In the genomic region with DNA sequence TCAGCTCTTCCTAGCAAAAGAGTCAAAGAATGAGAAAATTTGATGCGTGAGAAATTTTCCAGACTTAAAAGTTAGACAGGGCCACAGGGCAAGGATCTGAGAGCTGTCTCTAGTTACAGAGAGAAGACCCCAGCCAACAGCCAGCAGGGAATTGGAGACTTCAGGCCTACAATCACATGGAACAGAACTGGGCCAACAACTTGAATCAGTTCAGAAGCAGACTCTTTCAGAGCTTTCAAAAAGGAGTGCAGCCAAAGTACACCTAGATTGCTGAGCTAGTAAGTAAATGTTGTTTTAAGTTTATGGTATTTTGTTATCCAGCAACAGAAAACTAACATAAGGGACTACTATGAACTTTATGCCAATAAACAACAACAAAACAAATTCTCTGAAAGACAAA, we compare ENCODE assay signal across 1 cellular context.
TF ChIP-seq lines count a peak whose summit lies in the region.

No MANE protein-coding gene starts in this region.

TF ChIP-seq in K562, 482 proteins besides CTCF, POLR2A, EP300 and RAD21 (continued from another document):
- TF ChIP-seq, protein P1, sequence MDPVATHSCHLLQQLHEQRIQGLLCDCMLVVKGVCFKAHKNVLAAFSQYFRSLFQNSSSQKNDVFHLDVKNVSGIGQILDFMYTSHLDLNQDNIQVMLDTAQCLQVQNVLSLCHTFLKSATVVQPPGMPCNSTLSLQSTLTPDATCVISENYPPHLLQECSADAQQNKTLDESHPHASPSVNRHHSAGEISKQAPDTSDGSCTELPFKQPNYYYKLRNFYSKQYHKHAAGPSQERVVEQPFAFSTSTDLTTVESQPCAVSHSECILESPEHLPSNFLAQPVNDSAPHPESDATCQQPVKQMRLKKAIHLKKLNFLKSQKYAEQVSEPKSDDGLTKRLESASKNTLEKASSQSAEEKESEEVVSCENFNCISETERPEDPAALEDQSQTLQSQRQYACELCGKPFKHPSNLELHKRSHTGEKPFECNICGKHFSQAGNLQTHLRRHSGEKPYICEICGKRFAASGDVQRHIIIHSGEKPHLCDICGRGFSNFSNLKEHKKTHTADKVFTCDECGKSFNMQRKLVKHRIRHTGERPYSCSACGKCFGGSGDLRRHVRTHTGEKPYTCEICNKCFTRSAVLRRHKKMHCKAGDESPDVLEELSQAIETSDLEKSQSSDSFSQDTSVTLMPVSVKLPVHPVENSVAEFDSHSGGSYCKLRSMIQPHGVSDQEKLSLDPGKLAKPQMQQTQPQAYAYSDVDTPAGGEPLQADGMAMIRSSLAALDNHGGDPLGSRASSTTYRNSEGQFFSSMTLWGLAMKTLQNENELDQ (CRISPR knock-in tag; IDR thresholded peaks at IDR 0.05; ENCODE audit: borderline replicate concordance): no peak
- TF ChIP-seq TBL1XR1 (IDR thresholded peaks at IDR 0.05; ENCODE audit: low read length in 2 of 2): no peak
- TF ChIP-seq, protein P2, sequence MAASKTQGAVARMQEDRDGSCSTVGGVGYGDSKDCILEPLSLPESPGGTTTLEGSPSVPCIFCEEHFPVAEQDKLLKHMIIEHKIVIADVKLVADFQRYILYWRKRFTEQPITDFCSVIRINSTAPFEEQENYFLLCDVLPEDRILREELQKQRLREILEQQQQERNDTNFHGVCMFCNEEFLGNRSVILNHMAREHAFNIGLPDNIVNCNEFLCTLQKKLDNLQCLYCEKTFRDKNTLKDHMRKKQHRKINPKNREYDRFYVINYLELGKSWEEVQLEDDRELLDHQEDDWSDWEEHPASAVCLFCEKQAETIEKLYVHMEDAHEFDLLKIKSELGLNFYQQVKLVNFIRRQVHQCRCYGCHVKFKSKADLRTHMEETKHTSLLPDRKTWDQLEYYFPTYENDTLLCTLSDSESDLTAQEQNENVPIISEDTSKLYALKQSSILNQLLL (CRISPR knock-in tag; IDR thresholded peaks at IDR 0.05; ENCODE audit: borderline replicate concordance): no peak
- TF ChIP-seq ZNF324 (CRISPR knock-in tag; IDR thresholded peaks at IDR 0.05): no peak
- no peak for TF ChIP-seq CBX8 (IDR thresholded peaks at IDR 0.05; ENCODE audit: borderline replicate concordance, extremely low read depth, low read depth, low read length, poor library complexity, severe bottlenecking)
- no peak for TF ChIP-seq TCF7 (IDR thresholded peaks at IDR 0.05; ENCODE audit: borderline replicate concordance)
- TF ChIP-seq ZNF311 (CRISPR knock-in tag; IDR thresholded peaks at IDR 0.05): no peak
